Comparison of ENCODE assay signal across 1 cellular context in the genomic region with DNA sequence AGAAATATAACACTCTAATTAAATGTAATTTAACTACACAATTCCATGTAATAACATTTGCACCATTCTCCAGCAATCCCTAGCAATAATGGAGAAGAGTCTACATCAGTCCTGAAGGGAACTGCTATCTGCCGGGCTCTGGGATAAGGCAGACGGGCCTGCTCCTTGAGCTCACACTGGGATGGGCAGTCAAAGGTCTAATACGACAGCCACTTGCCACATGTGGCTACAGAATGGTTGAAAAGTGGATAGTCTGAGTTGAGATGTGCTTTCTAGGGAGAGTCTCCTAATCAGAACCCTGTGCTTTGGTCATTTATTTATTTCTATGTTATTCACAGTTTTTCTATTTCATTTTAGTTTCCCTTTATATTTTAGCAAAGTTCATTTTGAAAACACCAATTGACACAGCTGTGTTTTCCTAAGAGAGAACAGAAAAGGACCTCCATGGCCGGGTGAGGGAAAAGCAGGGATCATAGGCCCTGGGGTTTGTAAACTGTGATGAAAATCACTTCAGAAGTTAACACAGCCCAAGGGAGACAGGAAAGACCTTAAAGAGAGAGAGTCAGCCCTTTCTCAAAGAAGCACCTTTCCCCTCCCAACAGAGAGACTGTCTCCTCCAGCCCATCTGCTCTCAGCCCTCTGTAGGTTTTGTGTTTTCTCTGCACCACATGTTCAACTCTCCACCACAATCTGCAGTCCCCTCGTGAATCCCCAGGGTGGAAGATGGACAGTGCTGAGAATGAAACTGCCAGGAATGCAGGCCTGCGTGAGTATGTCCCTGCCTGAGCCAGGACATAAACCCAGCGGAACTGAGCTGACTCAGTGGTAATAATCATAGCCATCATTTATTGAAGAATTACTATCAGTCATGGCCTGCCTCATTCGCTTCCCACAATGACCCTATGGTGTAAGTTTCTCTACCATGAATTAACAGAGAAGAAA.
TF ChIP-seq lines count a peak whose summit lies in the region.

No MANE protein-coding gene starts in this region.

TF ChIP-seq in H1, 55 proteins besides CTCF, POLR2A, EP300 and RAD21:
- TF ChIP-seq CHD2 (IDR thresholded peaks at IDR 0.05; ENCODE audit: low read length) = no peak
- no peak for TF ChIP-seq PHF8 (conservative IDR thresholded peaks at IDR 0.05; ENCODE audit: low read depth, low read length)
- no peak for TF ChIP-seq CHD1 (IDR thresholded peaks at IDR 0.05; ENCODE audit: low read depth, low read length)
- TF ChIP-seq RFX5 (IDR thresholded peaks at IDR 0.05; ENCODE audit: borderline replicate concordance, low read depth, low read length) = no peak
- TF ChIP-seq SP2 (IDR thresholded peaks at IDR 0.05; ENCODE audit: low read length) = no peak
- TF ChIP-seq KDM4A (IDR thresholded peaks at IDR 0.05; ENCODE audit: low read depth, low read length, severe bottlenecking) = no peak
- TF ChIP-seq, protein P1, sequence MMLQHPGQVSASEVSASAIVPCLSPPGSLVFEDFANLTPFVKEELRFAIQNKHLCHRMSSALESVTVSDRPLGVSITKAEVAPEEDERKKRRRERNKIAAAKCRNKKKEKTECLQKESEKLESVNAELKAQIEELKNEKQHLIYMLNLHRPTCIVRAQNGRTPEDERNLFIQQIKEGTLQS (IDR thresholded peaks at IDR 0.05; ENCODE audit: insufficient read depth, low read depth, low read length) = no peak
- no peak for TF ChIP-seq SIRT6 (IDR thresholded peaks at IDR 0.05; ENCODE audit: low read length)
- TF ChIP-seq TAF7 (optimal IDR thresholded peaks at IDR 0.05; ENCODE audit: borderline replicate concordance, low read depth, low read length) = no peak
- TF ChIP-seq, protein P2, sequence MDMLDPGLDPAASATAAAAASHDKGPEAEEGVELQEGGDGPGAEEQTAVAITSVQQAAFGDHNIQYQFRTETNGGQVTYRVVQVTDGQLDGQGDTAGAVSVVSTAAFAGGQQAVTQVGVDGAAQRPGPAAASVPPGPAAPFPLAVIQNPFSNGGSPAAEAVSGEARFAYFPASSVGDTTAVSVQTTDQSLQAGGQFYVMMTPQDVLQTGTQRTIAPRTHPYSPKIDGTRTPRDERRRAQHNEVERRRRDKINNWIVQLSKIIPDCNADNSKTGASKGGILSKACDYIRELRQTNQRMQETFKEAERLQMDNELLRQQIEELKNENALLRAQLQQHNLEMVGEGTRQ (IDR thresholded peaks at IDR 0.05; ENCODE audit: low read length) = no peak
- TF ChIP-seq BCL11A (IDR thresholded peaks at IDR 0.05; ENCODE audit: low read depth in 2 of 2, low read length in 2 of 2) = no peak
- TF ChIP-seq TBP (IDR thresholded peaks at IDR 0.05; ENCODE audit: low read depth, low read length) = no peak
- TF ChIP-seq TEAD4 (IDR thresholded peaks at IDR 0.05; ENCODE audit: low read depth, low read length) = no peak
- TF ChIP-seq GTF2F1 (IDR thresholded peaks at IDR 0.05; ENCODE audit: borderline replicate concordance, low read depth, low read length) = no peak
- no peak for TF ChIP-seq CBX5 (IDR thresholded peaks at IDR 0.05; ENCODE audit: low read depth, low read length)
- no peak for TF ChIP-seq YY1 (IDR thresholded peaks at IDR 0.05; ENCODE audit: low read depth, low read length)
- no peak for TF ChIP-seq SRF (IDR thresholded peaks at IDR 0.05; ENCODE audit: low read depth, low read length)
- TF ChIP-seq CEBPB (IDR thresholded peaks at IDR 0.05; ENCODE audit: low read depth, low read length) = no peak
- no peak for TF ChIP-seq BACH1 (IDR thresholded peaks at IDR 0.05; ENCODE audit: low read length)
TF ChIP-seq in H1: peak in this region for 0.
